In the genomic region with DNA sequence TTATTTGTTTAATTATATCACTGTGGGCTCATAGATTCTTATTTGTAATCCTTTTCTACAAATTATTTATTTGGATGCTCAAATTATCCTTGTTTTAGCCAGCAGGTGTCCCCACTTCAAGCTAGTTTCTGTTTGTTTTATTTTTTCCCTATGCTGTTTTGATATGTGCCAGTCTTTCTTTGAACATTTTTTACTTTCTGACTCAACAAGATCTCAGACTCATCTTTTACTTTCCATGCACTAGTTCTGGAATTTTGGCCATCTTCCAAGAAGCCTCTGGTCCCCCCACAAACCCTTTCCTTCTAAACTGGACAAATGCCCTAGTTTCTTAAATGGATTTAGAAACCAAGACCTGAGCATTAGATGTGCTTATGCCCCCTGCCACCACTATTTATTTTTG, we compare ENCODE assay signal across 8 cellular contexts. TPM values are rescaled to one million over a fixed set of nuclear protein-coding genes. Genes with fewer than 3 reads are reported as not detected.
DNase-seq lines count a peak whose midpoint lies in the region; ATAC-seq, FAIRE-seq and TF ChIP-seq lines count a peak whose summit lies in the region.

No MANE protein-coding gene starts in this region.

- CTCF ChIA-PET in SK-N-SH (lab: Yijun Ruan, JAX), result interaction anchor here (0.7 to 2.5 kb wide), 30 partner anchors 9 to 383 kb away, joined by 3 to 18 read pairs (median 4); a partner anchor contains a TSS

- H3K27me3 ChIP-seq in SK-N-SH (ENCODE audit: insufficient read depth) (no peaks in the 10 kb centered on the region), hepatocyte (no peaks in the 10 kb centered on the region), MG63 (no peaks in the 10 kb centered on the region)

- TF ChIP-seq EP300 in SK-N-SH (IDR thresholded peaks at IDR 0.05; ENCODE audit: borderline replicate concordance in 1 of 2, low read depth in 1 of 2, low read length in 1 of 2), result no peak

- POLR2A ChIA-PET in SK-N-SH (lab: Yijun Ruan, JAX), result no interaction called here

- H3K4me2 ChIP-seq in SK-N-SH (peak overlapping the region; percentile 15; the same call in 1 of the 2 replicates), hepatocyte (no peak overlapping the region)

- DNase-seq in AG08395 (ENCODE audit: low spot score) (peak; percentile 18), GM19239 (ENCODE audit: insufficient read length, low spot score) (no peak), SK-N-SH (peak; percentile 34), hepatocyte (ENCODE audit: low spot score) (peak; percentile 11), NOMO-1 treated with DMSO at 0.1 percent for 48 hours (lab: John Stamatoyannopoulos, UW; ENCODE audit: unreplicated experiment) (no peak), MG63 (no peak)
- no peak for DNase-seq in stimulated activated CD4-positive, alpha-beta T cell treated with anti-CD3 and anti-CD28 coated beads, Interleukin-4, amount 100 ng/mL, for 24 hours

- H3K79me2 ChIP-seq in SK-N-SH (ENCODE audit: insufficient read depth) (no peaks in the 10 kb centered on the region), hepatocyte (no peaks in the 10 kb centered on the region)

- H3K4me3 ChIP-seq in SK-N-SH (ENCODE audit: low read depth in 2 of 2, low read length in 1 of 2), result peak overlapping the region in 1 of 2 experiments; percentile 42; a peak in 1 of 4 replicates
- no peak overlapping the region for H3K4me3 ChIP-seq in hepatocyte
- no peak overlapping the region for H3K4me3 ChIP-seq in MG63

- TF ChIP-seq CTCF in SK-N-SH (IDR thresholded peaks at IDR 0.05) (peak; percentile 78), hepatocyte (IDR thresholded peaks at IDR 0.05; ENCODE audit: poor library complexity) (peak; percentile 61)

- no peak overlapping the region for H3K9ac ChIP-seq in SK-N-SH

- peak; percentile 52 for FAIRE-seq in GM19239 (lab: Jason Lieb, UNC)

- peaks cover 16% of the 10 kb centered on the region for H3F3A ChIP-seq in SK-N-SH (replicated peaks; ENCODE audit: insufficient read depth)

- H3K36me3 ChIP-seq in SK-N-SH (replicated peaks in 1 of 2; ENCODE audit: control insufficient read depth in 1 of 2, insufficient read depth in 2 of 2, low read length in 1 of 2) (no peaks in the 10 kb centered on the region), hepatocyte (replicated peaks; ENCODE audit: insufficient read depth, low read depth) (no peaks in the 10 kb centered on the region), MG63 (0 out of 2 replicates have a peak, but pooled peaks cover 3% of the 10 kb centered on the region)

- H3K27ac ChIP-seq in SK-N-SH (ENCODE audit: low read depth in 2 of 2, low read length in 1 of 2) (peak overlapping the region in 1 of 2 experiments; percentile 25; a peak in 1 of 4 replicates), hepatocyte (no peak overlapping the region)

- no peaks in the 10 kb centered on the region for H3K9me2 ChIP-seq in SK-N-SH
- H3K9me2 ChIP-seq in hepatocyte (replicated peaks; ENCODE audit: insufficient read depth), result no peaks in the 10 kb centered on the region

- no peaks in the 10 kb centered on the region for H3K9me3 ChIP-seq in SK-N-SH
- H3K9me3 ChIP-seq in hepatocyte (ENCODE audit: low read depth), result no peaks in the 10 kb centered on the region
- H3K9me3 ChIP-seq in MG63, result peaks cover 3% of the 10 kb centered on the region; the same call in 1 of the 2 replicates

- TF ChIP-seq RAD21 in SK-N-SH (IDR thresholded peaks at IDR 0.05; ENCODE audit: low read length), result peak; percentile 67

- no peaks in the 10 kb centered on the region for H4K20me1 ChIP-seq in SK-N-SH (ENCODE audit: insufficient read depth)
- no peaks in the 10 kb centered on the region for H4K20me1 ChIP-seq in hepatocyte (ENCODE audit: insufficient read depth, poor library complexity, severe bottlenecking)

- no peak for ATAC-seq in GM21367 (IDR thresholded peaks at IDR 0.05; ENCODE audit: unreplicated experiment)

- H3K4me1 ChIP-seq in SK-N-SH (ENCODE audit: control insufficient read depth in 1 of 2, insufficient read depth in 2 of 2, low read depth in 1 of 2, low read length in 1 of 2), result peaks cover 0 to 15% of the 10 kb centered on the region in 2 experiments; a peak in 2 of 4 replicates
- H3K4me1 ChIP-seq in hepatocyte (ENCODE audit: insufficient read depth), result no peaks in the 10 kb centered on the region

- H2AFZ ChIP-seq in SK-N-SH (ENCODE audit: low read depth) (no peak overlapping the region), hepatocyte (no peak overlapping the region)

TF ChIP-seq in SK-N-SH, 30 proteins besides CTCF, POLR2A, EP300 and RAD21:
- peak; percentile 51; the same call in 1 of the 2 replicates for TF ChIP-seq SMC3 (IDR thresholded peaks at IDR 0.05; ENCODE audit: low read depth, low read length)
- no peak for TF ChIP-seq CHD2 (IDR thresholded peaks at IDR 0.05; ENCODE audit: low read length, partially characterized antibody)
- TF ChIP-seq, protein P1, sequence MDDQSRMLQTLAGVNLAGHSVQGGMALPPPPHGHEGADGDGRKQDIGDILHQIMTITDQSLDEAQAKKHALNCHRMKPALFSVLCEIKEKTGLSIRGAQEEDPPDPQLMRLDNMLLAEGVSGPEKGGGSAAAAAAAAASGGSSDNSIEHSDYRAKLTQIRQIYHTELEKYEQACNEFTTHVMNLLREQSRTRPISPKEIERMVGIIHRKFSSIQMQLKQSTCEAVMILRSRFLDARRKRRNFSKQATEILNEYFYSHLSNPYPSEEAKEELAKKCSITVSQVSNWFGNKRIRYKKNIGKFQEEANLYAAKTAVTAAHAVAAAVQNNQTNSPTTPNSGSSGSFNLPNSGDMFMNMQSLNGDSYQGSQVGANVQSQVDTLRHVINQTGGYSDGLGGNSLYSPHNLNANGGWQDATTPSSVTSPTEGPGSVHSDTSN (IDR thresholded peaks at IDR 0.05), result peak; percentile 65
- TF ChIP-seq, protein P2, sequence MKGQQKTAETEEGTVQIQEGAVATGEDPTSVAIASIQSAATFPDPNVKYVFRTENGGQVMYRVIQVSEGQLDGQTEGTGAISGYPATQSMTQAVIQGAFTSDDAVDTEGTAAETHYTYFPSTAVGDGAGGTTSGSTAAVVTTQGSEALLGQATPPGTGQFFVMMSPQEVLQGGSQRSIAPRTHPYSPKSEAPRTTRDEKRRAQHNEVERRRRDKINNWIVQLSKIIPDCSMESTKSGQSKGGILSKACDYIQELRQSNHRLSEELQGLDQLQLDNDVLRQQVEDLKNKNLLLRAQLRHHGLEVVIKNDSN (IDR thresholded peaks at IDR 0.05; ENCODE audit: borderline replicate concordance, low read depth), result no peak
- peak; percentile 68 for TF ChIP-seq NFIC (IDR thresholded peaks at IDR 0.05; ENCODE audit: borderline replicate concordance)
- TF ChIP-seq RFX5 (IDR thresholded peaks at IDR 0.05; ENCODE audit: low read length), result no peak
- 0 out of 2 replicates have a peak, but pooled peaks have one; percentile 27 for TF ChIP-seq TCF12 (IDR thresholded peaks at IDR 0.05)
- TF ChIP-seq, protein P3, sequence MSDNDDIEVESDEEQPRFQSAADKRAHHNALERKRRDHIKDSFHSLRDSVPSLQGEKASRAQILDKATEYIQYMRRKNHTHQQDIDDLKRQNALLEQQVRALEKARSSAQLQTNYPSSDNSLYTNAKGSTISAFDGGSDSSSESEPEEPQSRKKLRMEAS (IDR thresholded peaks at IDR 0.05; ENCODE audit: low read depth), result no peak
- TF ChIP-seq TAF1 (IDR thresholded peaks at IDR 0.05; ENCODE audit: borderline replicate concordance, low read depth, low read length), result no peak
- no peak for TF ChIP-seq JUND (IDR thresholded peaks at IDR 0.05)

RNA-seq across cellular contexts. Expression of a gene that starts 11.5 kb away (rescaled TPM):
- polyA plus RNA-seq in SK-N-SH (2012; rRNA removed) (75.5 and 78.0 TPM in 2 replicates), hepatocyte (94.8 and 105 TPM in 2 replicates)
- 56.0 and 60.3 TPM in 2 replicates for polyA plus RNA-seq in SK-N-SH (2012; cell fraction: cytosol; rRNA removed)
- 45.3 and 61.8 TPM in 2 replicates for polyA plus RNA-seq in SK-N-SH (2012; cell fraction: nucleus; rRNA removed)
- total RNA-seq in hepatocyte, result 57.0 and 58.7 TPM in 2 replicates
- total RNA-seq in MG63 (2014; rRNA removed; shearing (Covaris generic); ENCODE audit: low replicate concordance), result 61.4 TPM in 2 replicates

RNA-seq across cellular contexts. Expression of a gene that starts 16.9 kb away (rescaled TPM):
- polyA plus RNA-seq in SK-N-SH (2012; rRNA removed), result 23.9 and 27.3 TPM in 2 replicates
- polyA plus RNA-seq in SK-N-SH (2012; cell fraction: cytosol; rRNA removed), result 26.3 and 30.2 TPM in 2 replicates
- 28.3 and 42.4 TPM in 2 replicates for polyA plus RNA-seq in SK-N-SH (2012; cell fraction: nucleus; rRNA removed)
- 24.5 and 27.2 TPM in 2 replicates for total RNA-seq in hepatocyte
- 16.3 and 17.8 TPM in 2 replicates for polyA plus RNA-seq in hepatocyte
- 31.1 and 39.5 TPM in 2 replicates for total RNA-seq in MG63 (2014; rRNA removed; shearing (Covaris generic); ENCODE audit: low replicate concordance)

Comparison
In these comparisons a context has a peak if more than half of its experiments do, and no peak if none do; other contexts are left out.
1. DNase-seq: peak in AG08395 (single experiment), SK-N-SH (single experiment) and hepatocyte (single experiment); none in GM19239 (single experiment), NOMO-1 treated with DMSO at 0.1 percent for 48 hours (single experiment), MG63 (single experiment) and stimulated activated CD4-positive, alpha-beta T cell treated with anti-CD3 and anti-CD28 coated beads, Interleukin-4, amount 100 ng/mL, for 24 hours (single experiment).